In genomic region chr17:50956750-50957523, GRCh38 we compare ENCODE assay signal across 8 cellular contexts.
DNase-seq lines count a peak whose midpoint lies in the region; ATAC-seq lines count a peak whose summit lies in the region.

No MANE protein-coding gene starts in this region.

- H3K56ac ChIP-seq in mesendoderm (ENCODE audit: low read length): no peak overlapping the region

- H2BK5ac ChIP-seq in mesendoderm (ENCODE audit: low read length): no peak overlapping the region

- no peak overlapping the region for H4K8ac ChIP-seq in mesendoderm (ENCODE audit: low read depth, low read length)

- H3K23ac ChIP-seq in mesendoderm (ENCODE audit: low read length): no peak overlapping the region

- no peak overlapping the region for H3K9ac ChIP-seq in mesendoderm (ENCODE audit: low read length)

- H2BK120ac ChIP-seq in mesendoderm (ENCODE audit: low read depth, low read length): no peak overlapping the region

- WGBS in mesendoderm (ENCODE audit: extremely low coverage, insufficient coverage, low lambda C conversion rate): no CpG with 5 or more reads among the region's 13 CpGs

- no peaks in the 10 kb centered on the region for H3K36me3 ChIP-seq in mesendoderm (ENCODE audit: control insufficient read depth, insufficient read depth, low read length)

- H2AK5ac ChIP-seq in mesendoderm (ENCODE audit: low read length): no peak overlapping the region

- DNase-seq in DMS153 treated with DMSO at 0.1 percent for 48 hours (lab: John Stamatoyannopoulos, UW; ENCODE audit: unreplicated experiment): peak; percentile 39
- DNase-seq in NCI-H524 treated with DMSO at 0.1 percent for 48 hours (lab: John Stamatoyannopoulos, UW): peak; percentile 29
- DNase-seq in activated CD4-positive, alpha-beta T cell treated with anti-CD3 and anti-CD28 coated beads, Interleukin-2, amount 50 U/mL, for 48 hours: peak; percentile 61 to 74
- peak; percentile 24 to 54 for DNase-seq in dermis microvascular lymphatic vessel endothelial cell (ENCODE audit: low read depth in 2 of 2)
- peak; percentile 74 for DNase-seq in mesendoderm
- DNase-seq in stimulated activated CD8-positive, alpha-beta memory T cell treated with anti-CD3 and anti-CD28 coated beads, Interleukin-4, amount 100 ng/mL, for 48 hours: peak; percentile 77

- H3K4me1 ChIP-seq in mesendoderm (ENCODE audit: control insufficient read depth, low read depth, low read length): peaks cover 5% of the 10 kb centered on the region

- no peaks in the 10 kb centered on the region for H3K79me1 ChIP-seq in mesendoderm (ENCODE audit: low read length)

- H3K18ac ChIP-seq in mesendoderm (ENCODE audit: low read length): no peak overlapping the region

- no peaks in the 10 kb centered on the region for H3K27me3 ChIP-seq in mesendoderm (ENCODE audit: insufficient read depth, low read length, poor library complexity)

- H3K27ac ChIP-seq in mesendoderm (ENCODE audit: low read depth, low read length): no peak overlapping the region

- ATAC-seq in HG03175 (IDR thresholded peaks at IDR 0.05; ENCODE audit: unreplicated experiment) (peak; percentile 55), HG03097 (IDR thresholded peaks at IDR 0.05; ENCODE audit: low FRiP score, unreplicated experiment) (no peak)

- H3K4me3 ChIP-seq in mesendoderm (ENCODE audit: low read length): no peak overlapping the region

- no peak overlapping the region for H3K4ac ChIP-seq in mesendoderm (ENCODE audit: low read depth, low read length)

- no peak overlapping the region for H3K4me2 ChIP-seq in mesendoderm (ENCODE audit: low read length)

- H4K5ac ChIP-seq in mesendoderm (ENCODE audit: low read length): no peak overlapping the region

- H3K79me2 ChIP-seq in mesendoderm (ENCODE audit: control insufficient read depth, insufficient read depth, low read length): no peaks in the 10 kb centered on the region

- no peak overlapping the region for H2BK15ac ChIP-seq in mesendoderm (replicated peaks; ENCODE audit: low read depth)
